10 cellular contexts compared by ENCODE assay signal in the genomic region with DNA sequence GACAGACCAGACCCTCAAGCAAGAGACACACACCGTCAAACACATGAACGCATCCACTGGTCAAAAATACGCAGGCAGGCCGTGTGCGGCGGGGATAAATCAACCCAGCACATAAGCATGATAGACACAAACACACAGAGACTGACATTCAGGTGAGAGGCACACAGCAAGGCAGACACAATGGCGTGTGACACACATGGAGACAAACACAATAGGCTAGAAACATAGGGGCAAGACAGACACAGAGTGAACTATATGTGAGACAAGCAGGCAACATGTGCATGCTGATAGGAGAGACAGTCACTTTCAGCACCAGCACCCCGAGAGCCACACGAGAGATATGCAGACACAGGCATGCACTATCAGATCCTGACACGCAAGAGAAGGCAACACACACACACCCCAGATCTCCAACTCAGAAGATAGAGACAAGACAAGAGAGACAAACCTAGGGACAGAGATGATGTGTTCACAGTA. TPM values are rescaled to one million over a fixed set of nuclear protein-coding genes. Genes with fewer than 3 reads are reported as not detected.
A peak's percentile ranks its signal among the peaks of the same experiment; 100 is the strongest.
DNase-seq lines count a peak whose midpoint lies in the region.
"Had no signal": no experiment of that assay in that cellular context is flagged by ENCODE, and none has a peak within 500 bp of the region (broad histone marks: within the 10 kb centered on the region; RNA-seq: fewer than 3 reads in every experiment).

No MANE protein-coding gene starts in this region.

- POLR2A ChIA-PET in activated CD4-positive, alpha-beta memory T cell treated with anti-CD3 and anti-CD28 coated beads for 36 hours (lab: Charles Lee), result no interaction called here

- H3K27ac ChIP-seq in thymus (ENCODE audit: low read depth), result peak overlapping the region; percentile 96

- no peak overlapping the region for H3K4me3 ChIP-seq in thymus (ENCODE audit: low read length)
- no peak overlapping the region for H3K4me3 ChIP-seq in MG63

- H3K36me3 Mint-ChIP-seq in activated naive CD4-positive, alpha-beta T cell treated with anti-CD3 and anti-CD28 coated beads, Interleukin-2, amount 10 ng/mL, durations not matched to agents 7 days and 5 days, result no peaks in the 10 kb centered on the region
- peaks cover 2% of the 10 kb centered on the region for H3K36me3 Mint-ChIP-seq in activated CD4-positive, alpha-beta memory T cell treated with anti-CD3 and anti-CD28 coated beads for 36 hours
- H3K36me3 Mint-ChIP-seq: brain had no signal

- H3K27me3 Mint-ChIP-seq in activated naive CD4-positive, alpha-beta T cell treated with anti-CD3 and anti-CD28 coated beads, Interleukin-2, amount 10 ng/mL, durations not matched to agents 7 days and 5 days, result no peaks in the 10 kb centered on the region
- no peaks in the 10 kb centered on the region for H3K27me3 Mint-ChIP-seq in activated CD4-positive, alpha-beta memory T cell treated with anti-CD3 and anti-CD28 coated beads for 36 hours
- H3K27me3 Mint-ChIP-seq: brain had no signal

- no peaks in the 10 kb centered on the region for H3K9me3 Mint-ChIP-seq in activated naive CD4-positive, alpha-beta T cell treated with anti-CD3 and anti-CD28 coated beads, Interleukin-2, amount 10 ng/mL, durations not matched to agents 7 days and 5 days
- H3K9me3 Mint-ChIP-seq in activated CD4-positive, alpha-beta memory T cell treated with anti-CD3 and anti-CD28 coated beads for 36 hours, result no peaks in the 10 kb centered on the region
- H3K9me3 Mint-ChIP-seq: brain had no signal

- no peaks in the 10 kb centered on the region for H3K36me3 ChIP-seq in thymus (ENCODE audit: control insufficient read depth, insufficient read depth)
- H3K36me3 ChIP-seq in MG63, result no peaks in the 10 kb centered on the region

- intact Hi-C loops in activated CD4-positive, alpha-beta memory T cell treated with anti-CD3 and anti-CD28 coated beads for 36 hours (cut with micrococcal nuclease), result no loop called here

- no peak overlapping the region for H3K4me3 Mint-ChIP-seq in activated naive CD4-positive, alpha-beta T cell treated with anti-CD3 and anti-CD28 coated beads, Interleukin-2, amount 10 ng/mL, durations not matched to agents 7 days and 5 days
- H3K4me3 Mint-ChIP-seq in activated CD4-positive, alpha-beta memory T cell treated with anti-CD3 and anti-CD28 coated beads for 36 hours, result no peak overlapping the region

- H3K4me1 Mint-ChIP-seq in activated naive CD4-positive, alpha-beta T cell treated with anti-CD3 and anti-CD28 coated beads, Interleukin-2, amount 10 ng/mL, durations not matched to agents 7 days and 5 days, result peaks cover 38% of the 10 kb centered on the region
- peaks cover 23% of the 10 kb centered on the region for H3K4me1 Mint-ChIP-seq in activated CD4-positive, alpha-beta memory T cell treated with anti-CD3 and anti-CD28 coated beads for 36 hours (ENCODE audit: low read depth)

- H3K4me1 ChIP-seq in thymus (ENCODE audit: control insufficient read depth, insufficient read depth, low read length), result peaks cover 24% of the 10 kb centered on the region

- CTCF ChIA-PET in activated naive CD4-positive, alpha-beta T cell treated with anti-CD3 and anti-CD28 coated beads, Interleukin-2, amount 10 ng/mL, durations not matched to agents 7 days and 5 days (lab: Charles Lee), result interaction anchor here (30.6 kb wide), 1 partner anchor 13 kb away, joined by 706 read pairs; a partner anchor contains a TSS
- CTCF ChIA-PET in activated CD4-positive, alpha-beta memory T cell treated with anti-CD3 and anti-CD28 coated beads for 36 hours (lab: Charles Lee), result no interaction called here

- H3K9me3 ChIP-seq in thymus (ENCODE audit: control insufficient read depth), result no peaks in the 10 kb centered on the region
- no peaks in the 10 kb centered on the region for H3K9me3 ChIP-seq in MG63

- WGBS in thymus, result 84% methylated on average over 10 of the region's 10 CpGs

- H3K27ac Mint-ChIP-seq in activated naive CD4-positive, alpha-beta T cell treated with anti-CD3 and anti-CD28 coated beads, Interleukin-2, amount 10 ng/mL, durations not matched to agents 7 days and 5 days, result no peak overlapping the region
- H3K27ac Mint-ChIP-seq in activated CD4-positive, alpha-beta memory T cell treated with anti-CD3 and anti-CD28 coated beads for 36 hours, result no peak overlapping the region

- H3K27me3 ChIP-seq in thymus (ENCODE audit: control insufficient read depth, insufficient read depth) (peaks cover 6% of the 10 kb centered on the region), MG63 (no peaks in the 10 kb centered on the region)

- DNase-seq in activated naive CD4-positive, alpha-beta T cell treated with anti-CD3 and anti-CD28 coated beads, Interleukin-2, amount 10 ng/mL, durations not matched to agents 7 days and 5 days, result peak; percentile 47
- DNase-seq in activated naive CD4-positive, alpha-beta T cell treated with anti-CD3 and anti-CD28 coated beads, Interleukin-2, amount 50 U/mL, for 16 hours, result no peak
- peak; percentile 57 for DNase-seq in activated CD4-positive, alpha-beta memory T cell treated with anti-CD3 and anti-CD28 coated beads for 36 hours
- DNase-seq in kidney glomerular epithelial cell (lab: John Stamatoyannopoulos, UW) (peak; percentile 26), MG63 (no peak), MV-4-11 (lab: John Stamatoyannopoulos, UW) (no peak)
- DNase-seq in effector CD4-positive, alpha-beta T cell, result no peak
- DNase-seq: midbrain had no signal

RNA-seq across cellular contexts. Expression of a gene that starts 6.9 kb away (rescaled TPM):
- total RNA-seq in activated CD4-positive, alpha-beta memory T cell treated with anti-CD3 and anti-CD28 coated beads for 36 hours, result 100 to 1,000 TPM; 409 to 411 TPM
- polyA plus RNA-seq in thymus, result 139 TPM
- 82.5 and 125 TPM in 2 replicates for total RNA-seq in MG63 (2014; rRNA removed; shearing (Covaris generic); ENCODE audit: low replicate concordance)

RNA-seq across cellular contexts. Expression of a gene that starts 9.1 kb away (rescaled TPM):
- total RNA-seq in activated CD4-positive, alpha-beta memory T cell treated with anti-CD3 and anti-CD28 coated beads for 36 hours, result 10 to 100 TPM; 20.2 to 22.2 TPM
- polyA plus RNA-seq in thymus, result 36.4 TPM
- 23.1 and 48.2 TPM in 2 replicates for total RNA-seq in MG63 (2014; rRNA removed; shearing (Covaris generic); ENCODE audit: low replicate concordance)

RNA-seq across cellular contexts. Expression of a gene that starts 17.2 kb away (rescaled TPM):
- 100 to 1,000 TPM; 253 to 258 TPM for total RNA-seq in activated CD4-positive, alpha-beta memory T cell treated with anti-CD3 and anti-CD28 coated beads for 36 hours
- polyA plus RNA-seq in thymus, result 113 TPM
- 279 and 325 TPM in 2 replicates for total RNA-seq in MG63 (2014; rRNA removed; shearing (Covaris generic); ENCODE audit: low replicate concordance)

RNA-seq across cellular contexts. Expression of a gene that starts 17.4 kb away (rescaled TPM):
- total RNA-seq in activated CD4-positive, alpha-beta memory T cell treated with anti-CD3 and anti-CD28 coated beads for 36 hours, result 10 to 100 TPM; 42.4 to 44.6 TPM
- 4.1 TPM for polyA plus RNA-seq in thymus
- total RNA-seq in MG63 (2014; rRNA removed; shearing (Covaris generic); ENCODE audit: low replicate concordance), result 0.99 TPM in 1 of 2 replicates, not detected in the other

RNA-seq across cellular contexts. Expression of a gene that starts 22.0 kb away (rescaled TPM):
- total RNA-seq in activated CD4-positive, alpha-beta memory T cell treated with anti-CD3 and anti-CD28 coated beads for 36 hours, result 10 to 100 TPM; 61.9 to 66.8 TPM
- 8.4 TPM for polyA plus RNA-seq in thymus
- 153 and 219 TPM in 2 replicates for total RNA-seq in MG63 (2014; rRNA removed; shearing (Covaris generic); ENCODE audit: low replicate concordance)

Comparison
In these comparisons a context has a peak if more than half of its experiments do, and no peak if none do; other contexts are left out.
1. DNase-seq: peak in activated naive CD4-positive, alpha-beta T cell treated with anti-CD3 and anti-CD28 coated beads, Interleukin-2, amount 10 ng/mL, durations not matched to agents 7 days and 5 days (single experiment), activated CD4-positive, alpha-beta memory T cell treated with anti-CD3 and anti-CD28 coated beads for 36 hours (single experiment) and kidney glomerular epithelial cell (single experiment); none in activated naive CD4-positive, alpha-beta T cell treated with anti-CD3 and anti-CD28 coated beads, Interleukin-2, amount 50 U/mL, for 16 hours (single experiment), effector CD4-positive, alpha-beta T cell (single experiment), MG63 (single experiment) and MV-4-11 (single experiment).